25 cellular contexts compared by ENCODE assay signal in the genomic region with DNA sequence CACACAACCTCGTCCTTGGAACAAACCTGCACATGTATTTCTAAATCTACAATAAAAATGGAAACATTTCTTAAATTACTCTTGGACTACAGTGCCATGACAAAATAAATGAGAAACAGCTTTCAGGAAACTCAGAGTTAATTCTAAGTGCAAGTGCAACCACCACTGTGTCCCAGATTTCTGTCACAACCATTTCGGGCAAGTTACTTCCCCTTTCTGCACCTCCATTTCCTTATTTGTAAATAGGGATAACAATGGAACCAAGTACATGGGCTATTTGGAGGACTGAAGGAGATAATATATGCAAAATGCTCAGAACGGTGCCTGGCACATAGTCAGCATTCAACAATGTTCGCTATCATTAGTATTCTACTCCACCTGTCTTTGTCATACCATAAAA.
"Had no signal": no experiment of that assay in that cellular context is flagged by ENCODE, and none has a peak within 500 bp of the region (broad histone marks: within the 10 kb centered on the region; RNA-seq: fewer than 3 reads in every experiment).

No MANE protein-coding gene starts in this region.

- DNase-seq: activated CD4-positive, alpha-beta memory T cell treated with anti-CD3 and anti-CD28 coated beads for 36 hours; activated CD4-positive, alpha-beta T cell treated with anti-CD3 and anti-CD28 coated beads, Interleukin-2, amount 10 ng/mL, durations not matched to agents 24 days and 14 days; activated CD4-positive, CD25-positive, alpha-beta regulatory T cell treated with anti-CD3 and anti-CD28 coated beads, Interleukin-2, amount 50 U/mL, for 72 hours; activated CD8-positive, alpha-beta memory T cell treated with anti-CD3 and anti-CD28 coated beads, Interleukin-2, amount 50 U/mL, for 48 hours; activated gamma-delta T cell; activated naive CD4-positive, alpha-beta T cell treated with anti-CD3 and anti-CD28 coated beads, Interleukin-2, amount 50 U/mL, for 16 hours; activated T-cell treated with anti-CD3 and anti-CD28 coated beads, Interleukin-2, amount 50 U/mL, for 24 hours; amniotic stem cell; brain microvascular endothelial cell; dorsolateral prefrontal cortex; effector memory CD4-positive, alpha-beta T cell; erythroblast; head of caudate nucleus; hippocampal formation; left cardiac atrium; left ventricle myocardium superior; mucosa of descending colon; stimulated activated CD4-positive, alpha-beta T cell treated with anti-CD3 and anti-CD28 coated beads, Interleukin-1b, Interleukin-23, amount 100 ng/mL, for 48 hours; stimulated activated CD4-positive, alpha-beta T cell treated with anti-CD3 and anti-CD28 coated beads, Interleukin-4, amount 100 ng/mL, for 4 hours; stimulated activated CD8-positive, alpha-beta memory T cell treated with anti-CD3 and anti-CD28 coated beads, Interleukin-4, amount 100 ng/mL, for 48 hours; stomach; tibial artery had no signal

- ATAC-seq: gastroesophageal sphincter; left cardiac atrium; left ventricle myocardium superior; mucosa of descending colon; natural killer cell treated with Interleukin-12 subunit alpha and Interleukin-12 subunit beta and Interleukin-15 and Interleukin-18, amount 100 ng/mL, for 72 hours; stimulated activated memory B cell treated with anti-CD40 and anti-IgM and Interleukin-4, amounts not matched to agents 10 μg/mL and 1 μg/mL and 100 μg/mL, for 72 hours had no signal
